ENCODE assay signal across 9 cellular contexts in genomic region chr5:38468978-38469706, GRCh38.
A peak's percentile ranks its signal among the peaks of the same experiment; 100 is the strongest.
DNase-seq lines count a peak whose midpoint lies in the region; ATAC-seq and TF ChIP-seq lines count a peak whose summit lies in the region.
"Had no signal": no experiment of that assay in that cellular context is flagged by ENCODE, and none has a peak within 500 bp of the region (broad histone marks: within the 10 kb centered on the region; RNA-seq: fewer than 3 reads in every experiment).

No MANE protein-coding gene starts in this region.

- H3K4me2 ChIP-seq in neural progenitor cell, result no peak overlapping the region

- peak in 34 of 58 donors; percentile 16 to 83 (median 45) for DNase-seq in anterior cingulate cortex (lab: John Stamatoyannopoulos, UW)
- peak; percentile 28 for DNase-seq in fibroblast of the aortic adventitia (ENCODE audit: low read depth)
- DNase-seq in neural progenitor cell (ENCODE audit: low spot score), result no peak
- DNase-seq in upper lobe of right lung, result no peak
- DNase-seq in NCI-H1436 (lab: John Stamatoyannopoulos, UW), result no peak
- DNase-seq in stimulated activated CD4-positive, alpha-beta T cell treated with anti-CD3 and anti-CD28 coated beads, Interleukin-4, amount 100 ng/mL, for 4 hours, result no peak
- DNase-seq: activated gamma-delta T cell treated with Interleukin-2 at 50 U/mL for 16 hours, mesendoderm had no signal

- H3K27ac ChIP-seq in neural progenitor cell, result no peak overlapping the region
- peak overlapping the region; percentile 86 for H3K27ac ChIP-seq in upper lobe of right lung

- H3K4me3 ChIP-seq in fibroblast of the aortic adventitia (ENCODE audit: low read depth, low read length) (no peak overlapping the region), neural progenitor cell (no peak overlapping the region), upper lobe of right lung (no peak overlapping the region)

- H4K20me1 ChIP-seq in neural progenitor cell (ENCODE audit: low read depth), result no peaks in the 10 kb centered on the region

- H3K4me3 Mint-ChIP-seq in neural progenitor cell, result no peak overlapping the region

- peak overlapping the region; percentile 91 for H3K27ac Mint-ChIP-seq in neural progenitor cell

- no peaks in the 10 kb centered on the region for H3F3A ChIP-seq in neural progenitor cell (ENCODE audit: low read depth)

- peaks cover 2% of the 10 kb centered on the region for H3K9me3 Mint-ChIP-seq in neural progenitor cell

- H2AFZ ChIP-seq in neural progenitor cell (replicated peaks), result no peak overlapping the region

- intact Hi-C loops in upper lobe of right lung (cut with DNase I), result no loop called here

- peaks cover 7% of the 10 kb centered on the region for H3K4me1 ChIP-seq in neural progenitor cell
- peaks cover 39% of the 10 kb centered on the region for H3K4me1 ChIP-seq in upper lobe of right lung

- H3K36me3 Mint-ChIP-seq in neural progenitor cell, result no peaks in the 10 kb centered on the region

- H3K9me3 ChIP-seq in neural progenitor cell (ENCODE audit: low read depth) (no peaks in the 10 kb centered on the region), upper lobe of right lung (no peaks in the 10 kb centered on the region)

- no peaks in the 10 kb centered on the region for H3K27me3 ChIP-seq in neural progenitor cell
- peaks cover 4% of the 10 kb centered on the region for H3K27me3 ChIP-seq in upper lobe of right lung

- no peaks in the 10 kb centered on the region for H3K79me2 ChIP-seq in neural progenitor cell (ENCODE audit: low read depth)

- no peak overlapping the region for H3K9ac ChIP-seq in neural progenitor cell

- H3K4me1 Mint-ChIP-seq in neural progenitor cell, result peaks cover 22% of the 10 kb centered on the region

- H3K27me3 Mint-ChIP-seq in neural progenitor cell (ENCODE audit: insufficient read depth, low read depth), result peaks cover 7% of the 10 kb centered on the region

- ATAC-seq in upper lobe of right lung (no peak), GM18498 (IDR thresholded peaks at IDR 0.05; ENCODE audit: unreplicated experiment) (no peak)

- TF ChIP-seq CTCF in fibroblast of the aortic adventitia (IDR thresholded peaks at IDR 0.05; ENCODE audit: insufficient read depth, low read length), result no peak
- TF ChIP-seq CTCF in neural progenitor cell (IDR thresholded peaks at IDR 0.05), result no peak
- TF ChIP-seq CTCF in upper lobe of right lung (IDR thresholded peaks at IDR 0.05), result no peak

- no peaks in the 10 kb centered on the region for H3K36me3 ChIP-seq in neural progenitor cell
- no peaks in the 10 kb centered on the region for H3K36me3 ChIP-seq in upper lobe of right lung

Comparison
In these comparisons a context has a peak if more than half of its experiments do, and no peak if none do; other contexts are left out.
1. DNase-seq: peak in anterior cingulate cortex (34 of 58) and fibroblast of the aortic adventitia (single experiment); none in neural progenitor cell (single experiment), upper lobe of right lung (single experiment), NCI-H1436 (single experiment) and stimulated activated CD4-positive, alpha-beta T cell treated with anti-CD3 and anti-CD28 coated beads, Interleukin-4, amount 100 ng/mL, for 4 hours (0 of 2).